In the genomic region with DNA sequence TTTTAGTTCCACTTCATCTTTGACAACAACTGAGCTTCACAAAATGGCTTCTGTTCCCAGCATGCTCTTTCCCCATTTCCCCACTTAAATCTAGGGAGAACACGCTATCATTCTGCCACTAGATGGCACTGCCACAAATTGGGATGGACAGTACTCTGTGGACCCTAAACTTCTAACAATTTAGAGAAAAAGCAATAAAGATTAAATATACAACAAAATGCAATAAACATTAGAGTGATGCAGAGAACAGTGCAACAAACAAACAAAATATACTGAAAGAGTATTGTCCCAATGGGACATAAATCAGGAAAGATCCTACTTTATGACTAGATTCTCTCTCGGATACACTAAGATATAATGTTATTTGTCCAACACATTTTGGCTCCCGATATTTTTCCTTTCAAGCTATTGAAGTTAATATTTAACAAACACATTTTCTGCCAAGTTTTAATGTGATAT, we compare ENCODE assay signal across 9 cellular contexts.
DNase-seq lines count a peak whose midpoint lies in the region; ATAC-seq and TF ChIP-seq lines count a peak whose summit lies in the region.
"Had no signal": no experiment of that assay in that cellular context is flagged by ENCODE, and none has a peak within 500 bp of the region (broad histone marks: within the 10 kb centered on the region; RNA-seq: fewer than 3 reads in every experiment).

No MANE protein-coding gene starts in this region.

- no peak overlapping the region for H3K9ac ChIP-seq in SK-N-MC (ENCODE audit: insufficient read length)

- H3K4me3 ChIP-seq in AG04449 (ENCODE audit: low read depth, low read length) (no peak overlapping the region), SK-N-MC (peak overlapping the region; percentile 20; the same call in 1 of the 2 replicates), epithelial cell of proximal tubule (ENCODE audit: low read depth, low read length) (no peak overlapping the region)

- ATAC-seq in HG03571 (IDR thresholded peaks at IDR 0.05; ENCODE audit: unreplicated experiment) (peak; percentile 83), GM18498 (IDR thresholded peaks at IDR 0.05; ENCODE audit: unreplicated experiment) (no peak), GM18502 (IDR thresholded peaks at IDR 0.05; ENCODE audit: poor library complexity, unreplicated experiment) (no peak)
- ATAC-seq: naive thymus-derived CD4-positive, alpha-beta T cell had no signal

- H3K36me3 ChIP-seq in SK-N-MC (ENCODE audit: insufficient read depth, low read length), result no peaks in the 10 kb centered on the region

- POLR2A ChIA-PET in AG04449 (lab: Yijun Ruan, JAX), result no interaction called here

- DNase-seq in AG04449 (ENCODE audit: low read depth, low spot score) (no peak), GDM1 (lab: John Stamatoyannopoulos, UW) (peak; percentile 65), SK-N-MC (ENCODE audit: low read depth, low spot score) (no peak), epithelial cell of proximal tubule (ENCODE audit: low read depth) (no peak), osteocyte (ENCODE audit: extremely low spot score, unreplicated experiment) (no peak)

- no peaks in the 10 kb centered on the region for H3K27me3 Mint-ChIP-seq in osteocyte (ENCODE audit: unreplicated experiment)

- no peaks in the 10 kb centered on the region for H3K36me3 Mint-ChIP-seq in osteocyte (ENCODE audit: unreplicated experiment)
- H3K36me3 Mint-ChIP-seq: naive thymus-derived CD4-positive, alpha-beta T cell had no signal

- H3K4me3 Mint-ChIP-seq in osteocyte (ENCODE audit: unreplicated experiment), result no peak overlapping the region
- H3K4me3 Mint-ChIP-seq: naive thymus-derived CD4-positive, alpha-beta T cell had no signal

- no peak overlapping the region for H3K27ac Mint-ChIP-seq in osteocyte (ENCODE audit: unreplicated experiment)
- H3K27ac Mint-ChIP-seq: naive thymus-derived CD4-positive, alpha-beta T cell had no signal

- CTCF ChIA-PET in AG04449 (lab: Yijun Ruan, JAX), result interaction anchor here (0.6 to 3.9 kb wide), 27 partner anchors 8 to 120 kb away, joined by 3 to 54 read pairs (median 5); no protein-coding TSS in a partner anchor

- H3K9me3 Mint-ChIP-seq in osteocyte (ENCODE audit: unreplicated experiment), result peaks cover 4% of the 10 kb centered on the region
- H3K9me3 Mint-ChIP-seq: naive thymus-derived CD4-positive, alpha-beta T cell had no signal

- peaks cover 5% of the 10 kb centered on the region for H3K4me1 Mint-ChIP-seq in osteocyte (ENCODE audit: unreplicated experiment)

- peak; percentile 52 for TF ChIP-seq CTCF in AG04449 (IDR thresholded peaks at IDR 0.05; ENCODE audit: insufficient read depth, low read length, missing control alignments)
- TF ChIP-seq CTCF in epithelial cell of proximal tubule (conservative IDR thresholded peaks at IDR 0.05; ENCODE audit: low read depth, low read length), result peak; percentile 80
- peak; percentile 67 for TF ChIP-seq CTCF in osteocyte (IDR thresholded peaks at IDR 0.05)

- H3K9me3 ChIP-seq in SK-N-MC (ENCODE audit: low read depth, low read length), result no peaks in the 10 kb centered on the region

- peak overlapping the region; percentile 93 for H3K27ac ChIP-seq in SK-N-MC
